ENCODE assay signal across 14 cellular contexts in genomic region chr19:47511128-47511517, GRCh38. TPM values are rescaled to one million over a fixed set of nuclear protein-coding genes. Genes with fewer than 3 reads are reported as not detected.
DNase-seq lines count a peak whose midpoint lies in the region; ATAC-seq and TF ChIP-seq lines count a peak whose summit lies in the region.
"Had no signal": no experiment of that assay in that cellular context is flagged by ENCODE, and none has a peak within 500 bp of the region (broad histone marks: within the 10 kb centered on the region; RNA-seq: fewer than 3 reads in every experiment).

No MANE protein-coding gene starts in this region.

- no peak overlapping the region for H4K91ac ChIP-seq in neuronal stem cell (ENCODE audit: low read depth, low read length, poor library complexity)

- H2BK120ac ChIP-seq in neuronal stem cell (ENCODE audit: low read depth, low read length): no peak overlapping the region

- ATAC-seq in GM18517 (IDR thresholded peaks at IDR 0.05; ENCODE audit: unreplicated experiment): no peak
- no peak for ATAC-seq in HG02885 (IDR thresholded peaks at IDR 0.05; ENCODE audit: poor library complexity, unreplicated experiment)
- ATAC-seq in HG02884 (IDR thresholded peaks at IDR 0.05; ENCODE audit: unreplicated experiment): no peak
- ATAC-seq: foreskin keratinocyte had no signal

- CTCF ChIA-PET in MCF 10A (lab: Yijun Ruan, JAX): interaction anchor here (0.5 to 1.7 kb wide), 4 partner anchors 78 to 188 kb away, joined by 3 to 4 read pairs (median 3); no protein-coding TSS in a partner anchor

- no peak overlapping the region for H3K23ac ChIP-seq in neuronal stem cell (ENCODE audit: low read depth, low read length, poor library complexity)

- H3K79me1 ChIP-seq in neuronal stem cell (ENCODE audit: low read depth, low read length): peaks cover 30% of the 10 kb centered on the region

- H2BK5ac ChIP-seq in neuronal stem cell (ENCODE audit: low read length): no peak overlapping the region

- intact Hi-C loops in breast epithelium (cut with DNase I; ENCODE audit: low total_unique reads) (no loop called here), MCF 10A (cut with micrococcal nuclease) (loop anchor here (10.0 kb wide), 1 partner anchor 154 kb away; no protein-coding TSS in a partner anchor), esophagus squamous epithelium (cut with DNase I) (no loop called here)

- H3K14ac ChIP-seq in neuronal stem cell (ENCODE audit: low read length): no peak overlapping the region

- no peak overlapping the region for H2AFZ ChIP-seq in neuronal stem cell (ENCODE audit: low read length)

- H3K36me3 Mint-ChIP-seq in MCF 10A (ENCODE audit: insufficient read depth, unreplicated experiment): peaks cover 7% of the 10 kb centered on the region

- H3K4ac ChIP-seq in neuronal stem cell (ENCODE audit: low read length): no peak overlapping the region

- H3K4me1 ChIP-seq in breast epithelium (peaks cover 38 to 67% of the 10 kb centered on the region in 2 donors), esophagus squamous epithelium (peaks cover 65 to 88% (median 70%) of the 10 kb centered on the region in 3 donors), neuronal stem cell (ENCODE audit: control insufficient read depth in 2 of 2, insufficient read depth in 1 of 2, low read depth in 1 of 2, low read length in 2 of 2) (peaks cover 5 to 18% of the 10 kb centered on the region in 2 donors)

- WGBS in esophagus squamous epithelium, 2 donors: 20 to 53% methylated on average over 2 to 3 of the region's 6 CpGs
- WGBS in neuronal stem cell (ENCODE audit: extremely low coverage in 2 of 2, insufficient read length in 2 of 2, insufficient replicate concordance in 1 of 2), 2 donors: no CpG with 5 or more reads among the region's 6 CpGs

- DNase-seq in breast epithelium (ENCODE audit: low spot score in 2 of 2) (no peak), MCF 10A (ENCODE audit: unreplicated experiment) (no peak), esophagus squamous epithelium (lab: John Stamatoyannopoulos, UW) (no peak), neuronal stem cell (ENCODE audit: low spot score) (no peak), NCI-H187 (lab: John Stamatoyannopoulos, UW) (no peak)
- DNase-seq: activated CD4-positive, alpha-beta T cell treated with anti-CD3 and anti-CD28 coated beads, Interleukin-2, amount 10 ng/mL, durations not matched to agents 24 days and 14 days; aorta; foreskin keratinocyte; Karpas-422; mesendoderm; stimulated activated naive CD4-positive, alpha-beta T cell treated with Interleukin-2 at 50 U/mL for 16 hours had no signal

- H2AK5ac ChIP-seq in neuronal stem cell (ENCODE audit: low read depth, low read length): no peak overlapping the region

- peaks cover 47% of the 10 kb centered on the region for H3K4me1 Mint-ChIP-seq in MCF 10A (ENCODE audit: insufficient read depth, unreplicated experiment)

- POLR2A ChIA-PET in MCF 10A (lab: Yijun Ruan, JAX): interaction anchor here (0.7 to 3.6 kb wide), 9 partner anchors 27 to 202 kb away, joined by 3 to 24 read pairs (median 5); partner anchors contain the start of genes EHD2 and KPTN

- TF ChIP-seq CTCF in breast epithelium (IDR thresholded peaks at IDR 0.05) (no peak), MCF 10A (IDR thresholded peaks at IDR 0.05; ENCODE audit: unreplicated experiment) (no peak), esophagus squamous epithelium (IDR thresholded peaks at IDR 0.05) (no peak)

- H4K8ac ChIP-seq in neuronal stem cell (ENCODE audit: low read depth, low read length): no peak overlapping the region

- H3K9me3 Mint-ChIP-seq in MCF 10A (ENCODE audit: unreplicated experiment): no peaks in the 10 kb centered on the region
- H3K9me3 Mint-ChIP-seq: activated CD4-positive, alpha-beta T cell treated with anti-CD3 and anti-CD28 coated beads, Interleukin-2, amount 10 ng/mL, durations not matched to agents 24 days and 14 days had no signal

- H3K4me2 ChIP-seq in neuronal stem cell (ENCODE audit: insufficient read depth, low read length, poor library complexity, severe bottlenecking): no peak overlapping the region

- H3K9ac ChIP-seq in neuronal stem cell (ENCODE audit: low read depth, low read length, poor library complexity): peak overlapping the region; percentile 24

- no peaks in the 10 kb centered on the region for H3K9me3 ChIP-seq in breast epithelium
- H3K9me3 ChIP-seq in esophagus squamous epithelium: no peaks in the 10 kb centered on the region
- H3K9me3 ChIP-seq in neuronal stem cell (replicated peaks in 1 of 2; ENCODE audit: control insufficient read depth in 2 of 2, insufficient read depth in 1 of 2, low read depth in 1 of 2, low read length in 2 of 2): no peaks in the 10 kb centered on the region

- H3K4me3 Mint-ChIP-seq in MCF 10A (ENCODE audit: unreplicated experiment): no peak overlapping the region

- no peak overlapping the region for H3K27ac Mint-ChIP-seq in MCF 10A (ENCODE audit: low read depth, unreplicated experiment)
- H3K27ac Mint-ChIP-seq: activated CD4-positive, alpha-beta T cell treated with anti-CD3 and anti-CD28 coated beads, Interleukin-2, amount 10 ng/mL, durations not matched to agents 24 days and 14 days had no signal

- BruUV-seq in MCF 10A (replicated peaks; lab: Mats Ljungman, UMichigan): no TSS peak

- no peak overlapping the region for H2BK12ac ChIP-seq in neuronal stem cell (ENCODE audit: low read length)

- no peak for TF ChIP-seq POLR2A in breast epithelium (IDR thresholded peaks at IDR 0.05)
- TF ChIP-seq POLR2A in esophagus squamous epithelium (IDR thresholded peaks at IDR 0.05): no peak

- no peaks in the 10 kb centered on the region for H3K27me3 ChIP-seq in breast epithelium
- H3K27me3 ChIP-seq in esophagus squamous epithelium: no peaks in the 10 kb centered on the region
- H3K27me3 ChIP-seq in neuronal stem cell (ENCODE audit: control insufficient read depth in 3 of 3, insufficient read depth in 3 of 3, low read depth in 1 of 3, low read length in 3 of 3): no peaks in the 10 kb centered on the region
- H3K27me3 ChIP-seq: foreskin keratinocyte had no signal

- H2BK15ac ChIP-seq in neuronal stem cell (ENCODE audit: low read length): no peak overlapping the region

- H3K27me3 Mint-ChIP-seq in MCF 10A (ENCODE audit: insufficient read depth, unreplicated experiment): no peaks in the 10 kb centered on the region
- H3K27me3 Mint-ChIP-seq: activated CD4-positive, alpha-beta T cell treated with anti-CD3 and anti-CD28 coated beads, Interleukin-2, amount 10 ng/mL, durations not matched to agents 24 days and 14 days had no signal

- H3K4me3 ChIP-seq in breast epithelium (peak overlapping the region in 2 of 3 donors; percentile 86 to 97), esophagus squamous epithelium (peak overlapping the region in 3 of 4 donors; percentile 86 to 99 (median 94)), neuronal stem cell (ENCODE audit: low read length in 2 of 2) (no peak overlapping the region)

- H3K27ac ChIP-seq in breast epithelium (peak overlapping the region; percentile 94 to 99), esophagus squamous epithelium (peak overlapping the region; percentile 86 to 99 (median 98)), neuronal stem cell (replicated peaks; ENCODE audit: low read length) (no peak overlapping the region)
- H3K27ac ChIP-seq: foreskin keratinocyte had no signal

- no peak overlapping the region for H3K18ac ChIP-seq in neuronal stem cell (ENCODE audit: low read length)

- no peaks in the 10 kb centered on the region for H3K36me3 ChIP-seq in breast epithelium
- peaks cover 0 to 9% (median 4%) of the 10 kb centered on the region in 3 donors for H3K36me3 ChIP-seq in esophagus squamous epithelium
- peaks cover 0 to 3% of the 10 kb centered on the region in 2 donors for H3K36me3 ChIP-seq in neuronal stem cell (replicated peaks in 1 of 2; ENCODE audit: control insufficient read depth in 2 of 2, insufficient read depth in 2 of 2, low read length in 2 of 2)

RNA-seq across cellular contexts. Expression of gene NAPA, which starts 3.7 kb away (rescaled TPM):
- total RNA-seq in breast epithelium (100 to 1,000 TPM in 1 of 3 donors, 10 to 100 TPM in 2; 82.4 to 117 (median 96.0) TPM), MCF 10A (2022) (72.1 and 73.2 TPM in 2 replicates), esophagus squamous epithelium (100 to 1,000 TPM; 106 to 178 (median 125) TPM)
- polyA plus RNA-seq in neuronal stem cell (2013, experiment 1 of 2): 50.2 TPM
- polyA plus RNA-seq in neuronal stem cell (2013, experiment 2 of 2): 49.4 TPM

RNA-seq across cellular contexts. Expression of gene KPTN, which starts 27.1 kb away (rescaled TPM):
- total RNA-seq in breast epithelium (1 to 10 TPM; 4.6 to 6.6 (median 6.3) TPM), MCF 10A (2022) (9.7 and 17.6 TPM in 2 replicates), esophagus squamous epithelium (1 to 10 TPM; 5.6 to 9.4 (median 8.4) TPM)
- polyA plus RNA-seq in neuronal stem cell (2013, experiment 1 of 2): 17.3 TPM
- polyA plus RNA-seq in neuronal stem cell (2013, experiment 2 of 2): 17.4 TPM

RNA-seq across cellular contexts. Expression of gene SLC8A2, which starts 39.4 kb away (rescaled TPM):
- under 1 TPM in 2 of 3 donors, not detected in 1; under 0.01 to 0.29 TPM for total RNA-seq in breast epithelium
- total RNA-seq in MCF 10A (2022): 0.54 TPM in 1 of 2 replicates, not detected in the other
- total RNA-seq in esophagus squamous epithelium: 1 to 10 TPM in 2 of 4 donors, under 1 TPM in 1, not detected in 1; 0.08 to 5.0 (median 3.6) TPM
- polyA plus RNA-seq in neuronal stem cell (2013, experiment 1 of 2): 4.7 TPM
- 5.5 TPM for polyA plus RNA-seq in neuronal stem cell (2013, experiment 2 of 2)
- total RNA-seq: activated CD4-positive, alpha-beta T cell treated with anti-CD3 and anti-CD28 coated beads, Interleukin-2, amount 10 ng/mL, durations not matched to agents 24 days and 14 days had no signal
- polyA plus RNA-seq: aorta had no signal

Comparison
In these comparisons a context has a peak if more than half of its experiments do, and no peak if none do; other contexts are left out.
1. H3K4me3 ChIP-seq: peak in breast epithelium (2 of 3) and esophagus squamous epithelium (3 of 4); none in neuronal stem cell (0 of 2).